8 cellular contexts compared by ENCODE assay signal in genomic region chr17:41918392-41919164, GRCh38. TPM values are rescaled to one million over a fixed set of nuclear protein-coding genes. Genes with fewer than 3 reads are reported as not detected.
DNase-seq lines count a peak whose midpoint lies in the region; TF ChIP-seq lines count a peak whose summit lies in the region.

TSS of gene ACLY (minus strand) at chr17:41918951. CDS start at chr17:41913873, 5,078 bp downstream.

- peaks cover 6% of the 10 kb centered on the region for H3K27me3 ChIP-seq in Loucy (ENCODE audit: insufficient read depth, low read length, poor library complexity, severe bottlenecking)
- no peaks in the 10 kb centered on the region for H3K27me3 ChIP-seq in stomach smooth muscle (ENCODE audit: control insufficient read depth in 1 of 2, insufficient read depth in 2 of 2, low read length in 2 of 2)

- H3K36me3 Mint-ChIP-seq in neural crest cell (ENCODE audit: low read depth), result peaks cover 2% of the 10 kb centered on the region

- H3K9ac ChIP-seq in Loucy (ENCODE audit: low read depth, low read length, poor library complexity, severe bottlenecking) (peak within 1 kb of the TSS; percentile 95), stomach smooth muscle (ENCODE audit: low read length in 2 of 2) (peak within 1 kb of the TSS; percentile 80 to 89)

- peak within 1 kb of the TSS; percentile 86 for H3K4me3 ChIP-seq in Loucy (ENCODE audit: low read length, poor library complexity, severe bottlenecking)
- peak within 1 kb of the TSS; percentile 89 for H3K4me3 ChIP-seq in fibroblast of villous mesenchyme (ENCODE audit: low read depth, low read length)
- H3K4me3 ChIP-seq in stomach smooth muscle (ENCODE audit: low read length in 2 of 2), result peak within 1 kb of the TSS; percentile 93 to 94

- H3K4me1 Mint-ChIP-seq in neural crest cell, result peaks cover 52% of the 10 kb centered on the region

- peaks cover 49% of the 10 kb centered on the region for H4K20me1 ChIP-seq in Loucy (ENCODE audit: insufficient read depth, low read length, poor library complexity, severe bottlenecking)

- H3K4me3 Mint-ChIP-seq in neural crest cell, result peak within 1 kb of the TSS; percentile 96

- peak within 1 kb of the TSS; percentile 91 for H2AFZ ChIP-seq in Loucy (ENCODE audit: low read length)

- peaks cover 52% of the 10 kb centered on the region for H3K79me2 ChIP-seq in Loucy (ENCODE audit: insufficient read depth, low read length)

- peaks cover 41% of the 10 kb centered on the region for H3K4me1 ChIP-seq in Loucy (ENCODE audit: insufficient read depth, low read length, poor library complexity, severe bottlenecking)
- H3K4me1 ChIP-seq in stomach smooth muscle (ENCODE audit: control insufficient read depth, insufficient read depth, low read length), result peaks cover 35% of the 10 kb centered on the region

- DNase-seq in EH (ENCODE audit: low read depth) (peak; percentile 96), H4 (ENCODE audit: low spot score) (peak; percentile 89), SIG-M5 (lab: John Stamatoyannopoulos, UW) (peak; percentile 78), activated gamma-delta T cell (lab: John Stamatoyannopoulos, UW) (peak; percentile 92), fibroblast of villous mesenchyme (ENCODE audit: low read depth) (peak; percentile 96), neural crest cell (ENCODE audit: low read depth, low spot score) (peak; percentile 95)

- H3K9me3 Mint-ChIP-seq in neural crest cell, result no peaks in the 10 kb centered on the region

- peaks cover 5% of the 10 kb centered on the region; the same call in 1 of the 2 replicates for H3K36me3 ChIP-seq in Loucy (ENCODE audit: insufficient read depth, low read length)
- H3K36me3 ChIP-seq in stomach smooth muscle (ENCODE audit: control insufficient read depth in 2 of 2, insufficient read depth in 2 of 2, low read length in 2 of 2), result peaks cover under 1% of the 10 kb centered on the region in 2 donors

- H3K4me2 ChIP-seq in Loucy (ENCODE audit: low read depth, low read length, poor library complexity, severe bottlenecking), result peak within 1 kb of the TSS; percentile 98

- no peaks in the 10 kb centered on the region for H3K27me3 Mint-ChIP-seq in neural crest cell (ENCODE audit: low read depth)

- no peaks in the 10 kb centered on the region for H3F3A ChIP-seq in Loucy (ENCODE audit: low read depth)

- peak within 1 kb of the TSS; percentile 96 for H3K27ac Mint-ChIP-seq in neural crest cell (ENCODE audit: unreplicated experiment)

- H3K9me2 ChIP-seq in Loucy (replicated peaks; ENCODE audit: low read depth, low read length), result no peaks in the 10 kb centered on the region

- H3K9me3 ChIP-seq in Loucy (ENCODE audit: insufficient read depth, low read depth, low read length) (no peaks in the 10 kb centered on the region), stomach smooth muscle (ENCODE audit: control insufficient read depth in 2 of 2, low read length in 2 of 2) (no peaks in the 10 kb centered on the region)

- H3K27ac ChIP-seq in stomach smooth muscle (ENCODE audit: low read length), result peak within 1 kb of the TSS; percentile 77

- TF ChIP-seq CTCF in Loucy (conservative IDR thresholded peaks at IDR 0.05; ENCODE audit: low read length) (no peak), fibroblast of villous mesenchyme (IDR thresholded peaks at IDR 0.05; ENCODE audit: insufficient read depth, low read depth, low read length) (no peak), neural crest cell (conservative IDR thresholded peaks at IDR 0.05) (no peak)

RNA-seq across cellular contexts. Expression of gene ACLY, which starts in this region (rescaled TPM):
- total RNA-seq in H4 (2014; rRNA removed; shearing (Covaris generic)), result 98.9 and 101 TPM in 2 replicates
- total RNA-seq in fibroblast of villous mesenchyme (400 and 446 TPM in 2 replicates), neural crest cell (421 and 422 TPM in 2 replicates)

Comparison
In these comparisons a context has a peak if more than half of its experiments do, and no peak if none do; other contexts are left out.
1. Peak in every context shown above with its lines: DNase-seq, H3K4me3 ChIP-seq and H3K27ac ChIP-seq.